34 cellular contexts compared by ENCODE assay signal in the genomic region with DNA sequence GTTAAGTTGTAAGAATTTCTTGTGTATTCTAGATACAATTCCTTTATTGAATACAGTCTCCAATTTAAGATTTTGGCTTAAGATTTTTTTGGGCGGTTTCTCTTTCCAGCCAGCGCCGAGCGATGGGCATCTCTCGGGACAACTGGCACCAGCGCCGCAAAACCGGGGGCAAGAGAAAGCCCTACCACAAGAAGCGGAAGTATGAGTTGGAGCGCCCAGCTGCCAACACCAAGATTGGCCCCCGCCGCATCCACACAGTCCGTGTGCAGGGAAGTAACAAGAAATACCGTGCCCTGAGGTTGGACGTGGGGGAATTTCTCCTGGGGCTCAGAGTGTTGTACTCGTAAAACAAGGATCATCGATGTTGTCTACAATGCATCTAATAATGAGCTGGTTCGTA.
"Had no signal": no experiment of that assay in that cellular context is flagged by ENCODE, and none has a peak within 500 bp of the region (broad histone marks: within the 10 kb centered on the region; RNA-seq: fewer than 3 reads in every experiment).

No MANE protein-coding gene starts in this region.

- H3K9me3 Mint-ChIP-seq: activated B cell treated with CpG ODN at 0.5 μM for 24 hours; activated naive CD4-positive, alpha-beta T cell treated with anti-CD3 and anti-CD28 coated beads, Interleukin-2, amount 50 U/mL, for 24 hours had no signal

- H3K27ac ChIP-seq: adrenal gland, body of pancreas, brain microvascular endothelial cell, breast epithelium, VCaP had no signal

- H3K27ac Mint-ChIP-seq: activated B cell treated with CpG ODN at 0.5 μM for 24 hours; activated CD4-positive, alpha-beta memory T cell treated with anti-CD3 and anti-CD28 coated beads for 36 hours; activated CD4-positive, alpha-beta T cell treated with anti-CD3 and anti-CD28 coated beads, Interleukin-2, amount 10 ng/mL, durations not matched to agents 24 days and 14 days; activated CD8-positive, alpha-beta memory T cell treated with anti-CD3 and anti-CD28 coated beads, Interleukin-2, amount 10 ng/mL, durations not matched to agents 7 days and 5 days; activated CD8-positive, alpha-beta T cell treated with anti-CD3 and anti-CD28 coated beads for 36 hours; activated naive CD4-positive, alpha-beta T cell treated with anti-CD3 and anti-CD28 coated beads, Interleukin-2, amount 10 ng/mL, durations not matched to agents 7 days and 5 days; activated naive CD4-positive, alpha-beta T cell treated with anti-CD3 and anti-CD28 coated beads, Interleukin-2, amount 50 U/mL, for 24 hours; activated naive CD8-positive, alpha-beta T cell; activated T-cell treated with anti-CD3 and anti-CD28 coated beads, Interleukin-2, amount 50 U/mL, for 24 hours; activated T-helper 2 cell treated with anti-CD3 and anti-CD28 coated beads, Interferon-gamma antibody, Interleukin-2, Interleukin-4, amounts not matched to agents 10 μg/mL and 5 μg/mL and 100 μg/mL, durations not matched to agents 14 hours and 24 hours and 36 hours; T-helper 1 cell treated with Interleukin-12 subunit alpha and Interleukin-12 subunit beta and Interleukin-4 antibody, amounts not matched to agents 30 μg/mL and 1 μg/mL, for 36 hours; T-helper 2 cell treated with Interferon-gamma antibody and Interleukin-4, amounts not matched to agents 5 μg/mL and 100 μg/mL, for 36 hours had no signal

- H3K27me3 ChIP-seq: adrenal gland, body of pancreas, brain microvascular endothelial cell, breast epithelium had no signal

- H3K9me3 ChIP-seq: adrenal gland, body of pancreas, breast epithelium had no signal

- DNase-seq: activated B cell treated with CpG ODN at 0.5 μM for 24 hours; activated CD4-positive, alpha-beta memory T cell treated with anti-CD3 and anti-CD28 coated beads for 36 hours; activated CD4-positive, alpha-beta T cell treated with anti-CD3 and anti-CD28 coated beads for 4 hours; activated CD4-positive, alpha-beta T cell treated with anti-CD3 and anti-CD28 coated beads, Interleukin-2, amount 10 ng/mL, durations not matched to agents 24 days and 14 days; activated CD4-positive, alpha-beta T cell treated with anti-CD3 and anti-CD28 coated beads, Interleukin-2, amount 50 U/mL, for 1 hour; activated CD4-positive, alpha-beta T cell treated with anti-CD3 and anti-CD28 coated beads, Interleukin-2, amount 50 U/mL, for 4 hours; activated CD4-positive, CD25-positive, alpha-beta regulatory T cell treated with anti-CD3 and anti-CD28 coated beads, Interleukin-2, amount 50 U/mL, for 72 hours; activated CD8-positive, alpha-beta memory T cell treated with anti-CD3 and anti-CD28 coated beads for 24 hours; activated CD8-positive, alpha-beta memory T cell treated with anti-CD3 and anti-CD28 coated beads, Interleukin-2, amount 10 ng/mL, durations not matched to agents 7 days and 5 days; activated CD8-positive, alpha-beta memory T cell treated with anti-CD3 and anti-CD28 coated beads, Interleukin-2, amount 50 U/mL, for 48 hours; activated CD8-positive, alpha-beta T cell treated with anti-CD3 and anti-CD28 coated beads for 36 hours; activated effector memory CD4-positive, alpha-beta T cell treated with Interleukin-2 at 50 U/mL for 16 hours; activated gamma-delta T cell; activated naive CD4-positive, alpha-beta T cell treated with anti-CD3 and anti-CD28 coated beads, Interleukin-2, amount 10 ng/mL, durations not matched to agents 7 days and 5 days; activated naive CD4-positive, alpha-beta T cell treated with Interleukin-2 at 50 U/mL for 16 hours; activated T-cell treated with anti-CD3 and anti-CD28 coated beads, Interleukin-2, amount 50 U/mL, for 24 hours; activated T-cell treated with anti-CD3 and anti-CD28 coated beads, Interleukin-2, amount 50 U/mL, for 48 hours; adrenal gland; amniotic stem cell; aorta; body of pancreas; brain microvascular endothelial cell; caudate nucleus; cerebellar nuclear complex; T-helper 2 cell; T-helper 9 cell had no signal

- H3K4me1 Mint-ChIP-seq: activated B cell treated with CpG ODN at 0.5 μM for 24 hours; activated CD4-positive, alpha-beta T cell treated with anti-CD3 and anti-CD28 coated beads, Interleukin-2, amount 10 ng/mL, durations not matched to agents 24 days and 14 days; activated CD8-positive, alpha-beta memory T cell treated with anti-CD3 and anti-CD28 coated beads, Interleukin-2, amount 10 ng/mL, durations not matched to agents 7 days and 5 days; activated naive CD4-positive, alpha-beta T cell treated with anti-CD3 and anti-CD28 coated beads, Interleukin-2, amount 10 ng/mL, durations not matched to agents 7 days and 5 days; activated naive CD4-positive, alpha-beta T cell treated with anti-CD3 and anti-CD28 coated beads, Interleukin-2, amount 50 U/mL, for 24 hours; central memory CD8-positive, alpha-beta T cell had no signal

- H3K4me3 ChIP-seq: adrenal gland, body of pancreas, breast epithelium had no signal

- ATAC-seq: activated CD8-positive, alpha-beta memory T cell treated with anti-CD3 and anti-CD28 coated beads, Interleukin-2, amount 10 ng/mL, durations not matched to agents 7 days and 5 days; activated CD8-positive, alpha-beta T cell treated with anti-CD3 and anti-CD28 coated beads for 36 hours; body of pancreas had no signal

- H3K36me3 Mint-ChIP-seq: activated CD4-positive, alpha-beta memory T cell treated with anti-CD3 and anti-CD28 coated beads for 36 hours; activated CD8-positive, alpha-beta memory T cell treated with anti-CD3 and anti-CD28 coated beads, Interleukin-2, amount 10 ng/mL, durations not matched to agents 7 days and 5 days; activated naive CD4-positive, alpha-beta T cell treated with anti-CD3 and anti-CD28 coated beads, Interleukin-2, amount 10 ng/mL, durations not matched to agents 7 days and 5 days; activated naive CD4-positive, alpha-beta T cell treated with anti-CD3 and anti-CD28 coated beads, Interleukin-2, amount 50 U/mL, for 24 hours; activated naive CD8-positive, alpha-beta T cell had no signal

- H3K27me3 Mint-ChIP-seq: activated B cell treated with CpG ODN at 0.5 μM for 24 hours; activated CD4-positive, alpha-beta memory T cell treated with anti-CD3 and anti-CD28 coated beads for 36 hours; activated CD4-positive, alpha-beta T cell treated with anti-CD3 and anti-CD28 coated beads, Interleukin-2, amount 10 ng/mL, durations not matched to agents 24 days and 14 days; activated CD8-positive, alpha-beta memory T cell treated with anti-CD3 and anti-CD28 coated beads, Interleukin-2, amount 10 ng/mL, durations not matched to agents 7 days and 5 days; activated CD8-positive, alpha-beta T cell treated with anti-CD3 and anti-CD28 coated beads for 36 hours; activated naive CD4-positive, alpha-beta T cell treated with anti-CD3 and anti-CD28 coated beads, Interleukin-2, amount 10 ng/mL, durations not matched to agents 7 days and 5 days; activated naive CD4-positive, alpha-beta T cell treated with anti-CD3 and anti-CD28 coated beads, Interleukin-2, amount 50 U/mL, for 24 hours; activated naive CD8-positive, alpha-beta T cell; activated T-cell treated with anti-CD3 and anti-CD28 coated beads, Interleukin-2, amount 50 U/mL, for 24 hours; central memory CD8-positive, alpha-beta T cell had no signal

- H3K36me3 ChIP-seq: adrenal gland, brain microvascular endothelial cell, breast epithelium had no signal

- H3K4me3 Mint-ChIP-seq: activated B cell treated with CpG ODN at 0.5 μM for 24 hours; activated CD4-positive, alpha-beta memory T cell treated with anti-CD3 and anti-CD28 coated beads for 36 hours; activated CD4-positive, alpha-beta T cell treated with anti-CD3 and anti-CD28 coated beads, Interleukin-2, amount 10 ng/mL, durations not matched to agents 24 days and 14 days; activated CD8-positive, alpha-beta memory T cell treated with anti-CD3 and anti-CD28 coated beads, Interleukin-2, amount 10 ng/mL, durations not matched to agents 7 days and 5 days; activated CD8-positive, alpha-beta T cell treated with anti-CD3 and anti-CD28 coated beads for 36 hours; activated naive CD4-positive, alpha-beta T cell treated with anti-CD3 and anti-CD28 coated beads, Interleukin-2, amount 10 ng/mL, durations not matched to agents 7 days and 5 days; activated naive CD4-positive, alpha-beta T cell treated with anti-CD3 and anti-CD28 coated beads, Interleukin-2, amount 50 U/mL, for 24 hours; activated naive CD8-positive, alpha-beta T cell; activated T-cell treated with anti-CD3 and anti-CD28 coated beads, Interleukin-2, amount 50 U/mL, for 24 hours; central memory CD8-positive, alpha-beta T cell; T-helper 1 cell treated with Interleukin-12 subunit alpha and Interleukin-12 subunit beta and Interleukin-4 antibody, amounts not matched to agents 30 μg/mL and 1 μg/mL, for 36 hours; T-helper 2 cell treated with Interferon-gamma antibody and Interleukin-4, amounts not matched to agents 5 μg/mL and 100 μg/mL, for 36 hours had no signal

- H3K4me1 ChIP-seq: adrenal gland, body of pancreas, breast epithelium had no signal
